1 cellular context compared by ENCODE assay signal in the genomic region with DNA sequence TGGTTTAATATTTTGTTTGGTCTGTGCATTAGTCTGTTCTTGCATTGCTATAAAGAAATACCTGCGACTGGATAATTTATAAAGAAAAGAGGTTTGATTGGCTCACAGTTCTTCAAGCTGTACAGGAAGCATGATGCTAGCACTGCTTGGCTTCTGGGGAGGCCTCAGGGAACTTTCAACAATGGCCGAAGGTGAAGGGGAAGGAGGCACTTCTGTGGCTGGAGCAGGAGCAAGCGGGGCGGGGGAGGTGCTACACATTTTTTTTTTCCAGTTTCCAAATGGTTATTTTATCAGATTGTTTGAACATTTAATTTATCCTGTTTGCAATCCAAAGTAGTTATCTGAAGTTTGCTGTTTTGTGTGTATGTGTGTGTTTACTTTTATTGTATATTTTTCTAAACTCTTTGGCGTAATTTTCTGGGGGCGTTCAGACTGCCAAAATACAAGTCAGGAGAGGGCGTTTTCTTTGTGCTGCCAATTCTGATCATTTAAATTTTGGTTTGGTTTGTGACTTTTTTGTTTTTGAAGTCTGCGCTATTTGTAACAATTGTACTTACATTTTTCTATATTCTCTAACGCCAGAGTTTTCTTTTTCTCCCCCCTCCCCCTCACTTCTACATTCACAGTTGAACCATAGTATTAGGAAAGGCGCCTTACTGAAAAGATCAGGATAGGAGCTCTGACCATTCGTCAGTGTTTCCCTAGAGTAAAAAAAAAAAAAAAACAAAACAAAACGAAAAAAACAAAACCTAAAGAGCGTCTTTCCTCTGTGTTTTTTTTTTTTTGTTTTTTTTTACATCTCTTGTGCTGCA.
TF ChIP-seq lines count a peak whose summit lies in the region.

No MANE protein-coding gene starts in this region.

TF ChIP-seq in K562, 482 proteins besides CTCF, POLR2A, EP300 and RAD21 (continued from another document):
- TF ChIP-seq, protein P1, sequence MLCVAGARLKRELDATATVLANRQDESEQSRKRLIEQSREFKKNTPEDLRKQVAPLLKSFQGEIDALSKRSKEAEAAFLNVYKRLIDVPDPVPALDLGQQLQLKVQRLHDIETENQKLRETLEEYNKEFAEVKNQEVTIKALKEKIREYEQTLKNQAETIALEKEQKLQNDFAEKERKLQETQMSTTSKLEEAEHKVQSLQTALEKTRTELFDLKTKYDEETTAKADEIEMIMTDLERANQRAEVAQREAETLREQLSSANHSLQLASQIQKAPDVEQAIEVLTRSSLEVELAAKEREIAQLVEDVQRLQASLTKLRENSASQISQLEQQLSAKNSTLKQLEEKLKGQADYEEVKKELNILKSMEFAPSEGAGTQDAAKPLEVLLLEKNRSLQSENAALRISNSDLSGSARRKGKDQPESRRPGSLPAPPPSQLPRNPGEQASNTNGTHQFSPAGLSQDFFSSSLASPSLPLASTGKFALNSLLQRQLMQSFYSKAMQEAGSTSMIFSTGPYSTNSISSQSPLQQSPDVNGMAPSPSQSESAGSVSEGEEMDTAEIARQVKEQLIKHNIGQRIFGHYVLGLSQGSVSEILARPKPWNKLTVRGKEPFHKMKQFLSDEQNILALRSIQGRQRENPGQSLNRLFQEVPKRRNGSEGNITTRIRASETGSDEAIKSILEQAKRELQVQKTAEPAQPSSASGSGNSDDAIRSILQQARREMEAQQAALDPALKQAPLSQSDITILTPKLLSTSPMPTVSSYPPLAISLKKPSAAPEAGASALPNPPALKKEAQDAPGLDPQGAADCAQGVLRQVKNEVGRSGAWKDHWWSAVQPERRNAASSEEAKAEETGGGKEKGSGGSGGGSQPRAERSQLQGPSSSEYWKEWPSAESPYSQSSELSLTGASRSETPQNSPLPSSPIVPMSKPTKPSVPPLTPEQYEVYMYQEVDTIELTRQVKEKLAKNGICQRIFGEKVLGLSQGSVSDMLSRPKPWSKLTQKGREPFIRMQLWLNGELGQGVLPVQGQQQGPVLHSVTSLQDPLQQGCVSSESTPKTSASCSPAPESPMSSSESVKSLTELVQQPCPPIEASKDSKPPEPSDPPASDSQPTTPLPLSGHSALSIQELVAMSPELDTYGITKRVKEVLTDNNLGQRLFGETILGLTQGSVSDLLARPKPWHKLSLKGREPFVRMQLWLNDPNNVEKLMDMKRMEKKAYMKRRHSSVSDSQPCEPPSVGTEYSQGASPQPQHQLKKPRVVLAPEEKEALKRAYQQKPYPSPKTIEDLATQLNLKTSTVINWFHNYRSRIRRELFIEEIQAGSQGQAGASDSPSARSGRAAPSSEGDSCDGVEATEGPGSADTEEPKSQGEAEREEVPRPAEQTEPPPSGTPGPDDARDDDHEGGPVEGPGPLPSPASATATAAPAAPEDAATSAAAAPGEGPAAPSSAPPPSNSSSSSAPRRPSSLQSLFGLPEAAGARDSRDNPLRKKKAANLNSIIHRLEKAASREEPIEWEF (CRISPR knock-in tag; IDR thresholded peaks at IDR 0.05): no peak
- no peak for TF ChIP-seq ZNF444 (CRISPR knock-in tag; IDR thresholded peaks at IDR 0.05)
- no peak for TF ChIP-seq ZNF24 (IDR thresholded peaks at IDR 0.05)
- no peak for TF ChIP-seq MEF2A (IDR thresholded peaks at IDR 0.05; ENCODE audit: control insufficient read depth, low read depth, low read length)
- TF ChIP-seq MITF (IDR thresholded peaks at IDR 0.05): no peak
- TF ChIP-seq ZNF140 (CRISPR knock-in tag; IDR thresholded peaks at IDR 0.05): no peak
- no peak for TF ChIP-seq KLF6 (CRISPR knock-in tag; IDR thresholded peaks at IDR 0.05; ENCODE audit: borderline replicate concordance)
- TF ChIP-seq DPF2 (IDR thresholded peaks at IDR 0.05): peak; percentile 47; the same call in 1 of the 2 replicates
- no peak for TF ChIP-seq PHF21A (IDR thresholded peaks at IDR 0.05; ENCODE audit: borderline replicate concordance, low read depth)
- peak; percentile 90; the same call in 1 of the 2 replicates for TF ChIP-seq MYNN (IDR thresholded peaks at IDR 0.05)
- peak; percentile 63; the same call in 1 of the 2 replicates for TF ChIP-seq MYNN (CRISPR knock-in tag; IDR thresholded peaks at IDR 0.05)
- TF ChIP-seq SIN3A (IDR thresholded peaks at IDR 0.05; ENCODE audit: borderline replicate concordance in 2 of 2, control insufficient read depth in 1 of 2, low read depth in 2 of 2, low read length in 2 of 2): no peak
- TF ChIP-seq YBX1 (IDR thresholded peaks at IDR 0.05): no peak
- TF ChIP-seq TBL1XR1 (IDR thresholded peaks at IDR 0.05; ENCODE audit: low read length in 2 of 2): no peak
- no peak for TF ChIP-seq HNRNPLL (IDR thresholded peaks at IDR 0.05; ENCODE audit: low read depth, low read length, poor library complexity, severe bottlenecking)
- no peak for TF ChIP-seq ELF1 (tag; IDR thresholded peaks at IDR 0.05)
- TF ChIP-seq E2F4 (CRISPR knock-in tag; IDR thresholded peaks at IDR 0.05; ENCODE audit: low read depth): no peak
- no peak for TF ChIP-seq SMAD3 (CRISPR knock-in tag; conservative IDR thresholded peaks at IDR 0.05)
- TF ChIP-seq POLR2G (IDR thresholded peaks at IDR 0.05; ENCODE audit: low read depth, low read length): no peak
- TF ChIP-seq, protein P2, sequence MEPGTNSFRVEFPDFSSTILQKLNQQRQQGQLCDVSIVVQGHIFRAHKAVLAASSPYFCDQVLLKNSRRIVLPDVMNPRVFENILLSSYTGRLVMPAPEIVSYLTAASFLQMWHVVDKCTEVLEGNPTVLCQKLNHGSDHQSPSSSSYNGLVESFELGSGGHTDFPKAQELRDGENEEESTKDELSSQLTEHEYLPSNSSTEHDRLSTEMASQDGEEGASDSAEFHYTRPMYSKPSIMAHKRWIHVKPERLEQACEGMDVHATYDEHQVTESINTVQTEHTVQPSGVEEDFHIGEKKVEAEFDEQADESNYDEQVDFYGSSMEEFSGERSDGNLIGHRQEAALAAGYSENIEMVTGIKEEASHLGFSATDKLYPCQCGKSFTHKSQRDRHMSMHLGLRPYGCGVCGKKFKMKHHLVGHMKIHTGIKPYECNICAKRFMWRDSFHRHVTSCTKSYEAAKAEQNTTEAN (CRISPR knock-in tag; IDR thresholded peaks at IDR 0.05): no peak
- TF ChIP-seq BMI1 (IDR thresholded peaks at IDR 0.05; ENCODE audit: low read length): peak; percentile 46; the same call in 1 of the 2 replicates
- TF ChIP-seq PPARD (CRISPR knock-in tag; IDR thresholded peaks at IDR 0.05): no peak
- TF ChIP-seq FOXJ2 (tag; IDR thresholded peaks at IDR 0.05): no peak
- no peak for TF ChIP-seq MGA (IDR thresholded peaks at IDR 0.05)
- no peak for TF ChIP-seq RAD51 (IDR thresholded peaks at IDR 0.05; ENCODE audit: borderline replicate concordance, low read depth)
- no peak for TF ChIP-seq NFE2L1 (tag; IDR thresholded peaks at IDR 0.05; ENCODE audit: borderline replicate concordance, low read depth)
- no peak for TF ChIP-seq LARP7 (IDR thresholded peaks at IDR 0.05)
- 0 out of 2 replicates have a peak, but pooled peaks have one; percentile 47 for TF ChIP-seq ZNF644 (tag; IDR thresholded peaks at IDR 0.05; ENCODE audit: low read depth)
- no peak for TF ChIP-seq ZNF75A (CRISPR knock-in tag; IDR thresholded peaks at IDR 0.05)
- TF ChIP-seq BACH1 (tag; IDR thresholded peaks at IDR 0.05): no peak
- TF ChIP-seq ZNF76 (CRISPR knock-in tag; IDR thresholded peaks at IDR 0.05; ENCODE audit: borderline replicate concordance): no peak
- TF ChIP-seq KHSRP (IDR thresholded peaks at IDR 0.05): no peak
